25 cellular contexts compared by ENCODE assay signal in the genomic region with DNA sequence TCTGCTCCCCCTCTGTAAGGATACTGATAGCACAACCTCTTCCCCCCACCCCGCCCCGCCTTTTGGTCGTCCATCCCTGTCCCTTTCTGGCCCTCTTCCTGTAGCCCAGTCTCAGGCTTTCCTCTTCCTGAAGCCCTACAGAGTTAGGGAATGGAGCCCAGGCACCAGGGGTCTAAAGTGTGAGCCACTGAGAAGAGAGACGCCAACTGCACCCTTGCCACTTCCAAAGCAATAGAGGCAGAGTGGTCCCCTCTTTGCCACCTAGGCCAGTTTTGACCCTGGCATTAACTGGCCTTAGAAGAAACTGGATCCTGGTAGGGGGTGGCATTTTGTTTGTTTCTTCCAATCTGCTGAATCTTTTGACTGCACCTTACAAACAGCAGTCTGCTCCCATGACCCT. TPM values are rescaled to one million over a fixed set of nuclear protein-coding genes. Genes with fewer than 3 reads are reported as not detected.
DNase-seq lines count a peak whose midpoint lies in the region; ATAC-seq, FAIRE-seq and TF ChIP-seq lines count a peak whose summit lies in the region.
"Had no signal": no experiment of that assay in that cellular context is flagged by ENCODE, and none has a peak within 500 bp of the region (broad histone marks: within the 10 kb centered on the region; RNA-seq: fewer than 3 reads in every experiment).

No MANE protein-coding gene starts in this region.

- H3K27ac Mint-ChIP-seq in activated naive CD4-positive, alpha-beta T cell treated with anti-CD3 and anti-CD28 coated beads, Interleukin-2, amount 50 U/mL, for 24 hours, result peak overlapping the region; percentile 23
- H3K27ac Mint-ChIP-seq in activated naive CD4-positive, alpha-beta T cell treated with anti-CD3 and anti-CD28 coated beads for 36 hours, result no peak overlapping the region
- H3K27ac Mint-ChIP-seq: GM23338 had no signal

- H3K27me3 ChIP-seq in HepG2 (ENCODE audit: control insufficient read depth in 1 of 2, insufficient read depth in 2 of 2, low read length in 2 of 2), result no peaks in the 10 kb centered on the region
- no peaks in the 10 kb centered on the region for H3K27me3 ChIP-seq in sigmoid colon
- no peaks in the 10 kb centered on the region for H3K27me3 ChIP-seq in right atrium auricular region
- H3K27me3 ChIP-seq: dorsolateral prefrontal cortex, tibial nerve had no signal

- TF ChIP-seq EP300 in HepG2 (IDR thresholded peaks at IDR 0.05; ENCODE audit: low read depth in 2 of 2, low read length in 2 of 2) (no peak), HepG2 (CRISPR knock-in tag; IDR thresholded peaks at IDR 0.05; ENCODE audit: borderline replicate concordance) (no peak), sigmoid colon (IDR thresholded peaks at IDR 0.05) (no peak)

- no peak overlapping the region for H2AFZ ChIP-seq in HepG2 (ENCODE audit: low read length)
- H2AFZ ChIP-seq: GM23338 had no signal

- 87% methylated on average over 4 of the region's 4 CpGs for WGBS in HepG2 (ENCODE audit: low lambda C conversion rate)
- WGBS in sigmoid colon, 2 donors, result 75 to 84% methylated on average over 4 of the region's 4 CpGs

- no peaks in the 10 kb centered on the region for H3K27me3 Mint-ChIP-seq in activated naive CD4-positive, alpha-beta T cell treated with anti-CD3 and anti-CD28 coated beads, Interleukin-2, amount 50 U/mL, for 24 hours
- no peaks in the 10 kb centered on the region for H3K27me3 Mint-ChIP-seq in activated naive CD4-positive, alpha-beta T cell treated with anti-CD3 and anti-CD28 coated beads for 36 hours (ENCODE audit: low read depth)
- H3K27me3 Mint-ChIP-seq: stimulated activated naive CD8-positive, alpha-beta T cell treated with anti-CD3 and anti-CD28 coated beads, Interleukin-15, Interleukin-2, amounts not matched to agents 100 ng/mL and 50 ng/mL, for 24 hours had no signal

- intact Hi-C loops in activated naive CD4-positive, alpha-beta T cell treated with anti-CD3 and anti-CD28 coated beads for 36 hours (cut with micrococcal nuclease), result no loop called here
- intact Hi-C loops in HepG2 (cut with micrococcal nuclease; ENCODE audit: unreplicated experiment) (no loop called here), sigmoid colon (cut with DNase I) (no loop called here)

- H3K9me3 ChIP-seq in SK-N-MC (ENCODE audit: low read depth, low read length), result no peaks in the 10 kb centered on the region
- no peaks in the 10 kb centered on the region for H3K9me3 ChIP-seq in HepG2 (ENCODE audit: low read length)
- no peaks in the 10 kb centered on the region for H3K9me3 ChIP-seq in sigmoid colon
- no peaks in the 10 kb centered on the region for H3K9me3 ChIP-seq in right atrium auricular region
- H3K9me3 ChIP-seq: prostate gland, tibial nerve had no signal

- DNase-seq in activated naive CD4-positive, alpha-beta T cell treated with anti-CD3 and anti-CD28 coated beads for 36 hours, result no peak
- no peak for DNase-seq in SK-N-MC (ENCODE audit: low read depth, low spot score)
- no peak for DNase-seq in HepG2 (ENCODE audit: low spot score)
- peak; percentile 46 for DNase-seq in sigmoid colon
- no peak for DNase-seq in right atrium auricular region (ENCODE audit: low spot score)
- DNase-seq in DMS153 (lab: John Stamatoyannopoulos, UW), result no peak
- DNase-seq: amygdala; caudate nucleus; DMS79 treated with DMSO at 0.1 percent for 48 hours; Karpas-422; NCI-H2029; NCI-H345; SIG-M5; small intestine; stimulated activated CD4-positive, alpha-beta T cell treated with anti-CD3 and anti-CD28 coated beads, Interleukin-2, amount 100 ng/mL, for 48 hours had no signal

- H3K4me2 ChIP-seq in HepG2 (ENCODE audit: low read depth, low read length), result no peak overlapping the region
- H3K4me2 ChIP-seq: GM23338 had no signal

- peaks cover 87% of the 10 kb centered on the region for H3K4me1 ChIP-seq in HepG2 (ENCODE audit: insufficient read depth, low read length)
- H3K4me1 ChIP-seq in sigmoid colon, result peaks cover 0 to 8% (median 7%) of the 10 kb centered on the region in 4 donors
- peaks cover 0 to 6% of the 10 kb centered on the region in 2 donors for H3K4me1 ChIP-seq in right atrium auricular region

- FAIRE-seq in HepG2 (lab: Jason Lieb, UNC), result no peak
- FAIRE-seq: keratinocyte, small intestine had no signal

- H4K20me1 ChIP-seq in HepG2 (ENCODE audit: insufficient read depth, low read length), result no peaks in the 10 kb centered on the region

- TSS peak; percentile 17 for BruUV-seq in HepG2 (replicated peaks; lab: Mats Ljungman, UMichigan)

- peaks cover 16% of the 10 kb centered on the region for H3K36me3 Mint-ChIP-seq in activated naive CD4-positive, alpha-beta T cell treated with anti-CD3 and anti-CD28 coated beads, Interleukin-2, amount 50 U/mL, for 24 hours
- H3K36me3 Mint-ChIP-seq in activated naive CD4-positive, alpha-beta T cell treated with anti-CD3 and anti-CD28 coated beads for 36 hours (ENCODE audit: low read depth), result peaks cover 29% of the 10 kb centered on the region

- in situ Hi-C loops in HepG2 (cut with HindIII; ENCODE audit: extremely low pct_ligation_motif_present, low pct_unique_long_range_greater_than_20kb), result no loop called here

- H3K9ac ChIP-seq in SK-N-MC (ENCODE audit: insufficient read length), result no peak overlapping the region
- H3K9ac ChIP-seq in HepG2 (ENCODE audit: insufficient read depth, low read depth, low read length), result no peak overlapping the region

- peaks cover 42% of the 10 kb centered on the region for H3K4me1 Mint-ChIP-seq in activated naive CD4-positive, alpha-beta T cell treated with anti-CD3 and anti-CD28 coated beads, Interleukin-2, amount 50 U/mL, for 24 hours
- peaks cover 13% of the 10 kb centered on the region for H3K4me1 Mint-ChIP-seq in activated naive CD4-positive, alpha-beta T cell treated with anti-CD3 and anti-CD28 coated beads for 36 hours (ENCODE audit: low read depth)
- H3K4me1 Mint-ChIP-seq: GM23338 had no signal

- peaks cover 55% of the 10 kb centered on the region for H3K36me3 ChIP-seq in SK-N-MC (ENCODE audit: insufficient read depth, low read length)
- peaks cover 36 to 47% of the 10 kb centered on the region in 2 experiments for H3K36me3 ChIP-seq in HepG2 (replicated peaks in 1 of 2; ENCODE audit: control insufficient read depth in 1 of 2, insufficient read depth in 2 of 2, low read length in 2 of 2)
- peaks cover 34 to 62% (median 49%) of the 10 kb centered on the region in 4 donors for H3K36me3 ChIP-seq in sigmoid colon
- peaks cover 50% of the 10 kb centered on the region for H3K36me3 ChIP-seq in right atrium auricular region

- no peaks in the 10 kb centered on the region for H3K9me3 Mint-ChIP-seq in activated naive CD4-positive, alpha-beta T cell treated with anti-CD3 and anti-CD28 coated beads, Interleukin-2, amount 50 U/mL, for 24 hours
- no peaks in the 10 kb centered on the region for H3K9me3 Mint-ChIP-seq in activated naive CD4-positive, alpha-beta T cell treated with anti-CD3 and anti-CD28 coated beads for 36 hours
- H3K9me3 Mint-ChIP-seq: CD8-positive, alpha-beta memory T cell; GM23338; stimulated activated naive CD8-positive, alpha-beta T cell treated with anti-CD3 and anti-CD28 coated beads, Interleukin-15, Interleukin-2, amounts not matched to agents 100 ng/mL and 50 ng/mL, for 24 hours had no signal

- no peak for TF ChIP-seq CTCF in HepG2 (CRISPR knock-in tag; IDR thresholded peaks at IDR 0.05)
- TF ChIP-seq CTCF in sigmoid colon (IDR thresholded peaks at IDR 0.05), result no peak
- no peak for TF ChIP-seq CTCF in right atrium auricular region (IDR thresholded peaks at IDR 0.05)

- CTCF ChIA-PET in activated naive CD4-positive, alpha-beta T cell treated with anti-CD3 and anti-CD28 coated beads for 36 hours (lab: Charles Lee), result no interaction called here
- CTCF ChIA-PET in HepG2 (lab: Yijun Ruan, JAX; ENCODE audit: low intra/inter-chr PET ratio, low total read pairs), result no interaction called here

- no peak for ATAC-seq in HepG2
- no peak for ATAC-seq in HG03342 (IDR thresholded peaks at IDR 0.05; ENCODE audit: unreplicated experiment)
- ATAC-seq: GM23338 had no signal

- peaks cover 2% of the 10 kb centered on the region for H3K79me2 ChIP-seq in HepG2 (ENCODE audit: insufficient read depth, low read length)

- POLR2A ChIA-PET in HepG2 (lab: Yijun Ruan, JAX), result interaction anchor here (1.1 to 1.9 kb wide), 2 partner anchors 17 to 47 kb away, joined by 4 to 5 read pairs; a partner anchor contains a TSS

- no peak for TF ChIP-seq POLR2A in HepG2 (IDR thresholded peaks at IDR 0.05; ENCODE audit: insufficient read depth in 1 of 2, low read depth in 2 of 2, low read length in 2 of 2)
- TF ChIP-seq POLR2A in sigmoid colon (IDR thresholded peaks at IDR 0.05), result no peak

- TF ChIP-seq RAD21 in HepG2 (CRISPR knock-in tag; IDR thresholded peaks at IDR 0.05), result no peak

- no peak overlapping the region for H3K4me3 ChIP-seq in SK-N-MC
- H3K4me3 ChIP-seq in HepG2 (replicated peaks in 1 of 3; ENCODE audit: insufficient read depth in 1 of 3, low read depth in 2 of 3, low read length in 3 of 3), result no peak overlapping the region
- H3K4me3 ChIP-seq in sigmoid colon, result no peak overlapping the region
- H3K4me3 ChIP-seq in right atrium auricular region, result no peak overlapping the region
- H3K4me3 ChIP-seq: dorsolateral prefrontal cortex, GM23338, prostate gland, tibial nerve had no signal

- H3K27ac ChIP-seq in SK-N-MC, result 0 out of 2 replicates have a peak overlapping the region, but pooled peaks have one; percentile 46
- peak overlapping the region; percentile 87 for H3K27ac ChIP-seq in HepG2 (ENCODE audit: extremely low read length, insufficient read depth, low read length)
- H3K27ac ChIP-seq in sigmoid colon, result no peak overlapping the region
- no peak overlapping the region for H3K27ac ChIP-seq in right atrium auricular region
- H3K27ac ChIP-seq: epithelial cell of prostate, prostate gland had no signal

- H3K4me3 Mint-ChIP-seq in activated naive CD4-positive, alpha-beta T cell treated with anti-CD3 and anti-CD28 coated beads, Interleukin-2, amount 50 U/mL, for 24 hours, result no peak overlapping the region
- H3K4me3 Mint-ChIP-seq in activated naive CD4-positive, alpha-beta T cell treated with anti-CD3 and anti-CD28 coated beads for 36 hours, result no peak overlapping the region
- H3K4me3 Mint-ChIP-seq: GM23338; stimulated activated naive CD8-positive, alpha-beta T cell treated with anti-CD3 and anti-CD28 coated beads, Interleukin-15, Interleukin-2, amounts not matched to agents 100 ng/mL and 50 ng/mL, for 24 hours had no signal

RNA-seq across cellular contexts. Expression of a gene that starts 9.8 kb away (rescaled TPM):
- total RNA-seq in activated naive CD4-positive, alpha-beta T cell treated with anti-CD3 and anti-CD28 coated beads for 36 hours, result 100 to 1,000 TPM; 293 to 295 TPM
- total RNA-seq in HepG2 (2016; rRNA removed; fragmentation: Illumina TruSeq; extraction: Trizol) (26.3 and 31.3 TPM in 2 replicates), sigmoid colon (10 to 100 TPM; 32.1 to 48.2 (median 38.9) TPM), right atrium auricular region (10 to 100 TPM; 52.7 to 55.9 TPM)
- 26.5 and 26.8 TPM in 2 replicates for total RNA-seq in HepG2 (2016; cell fraction: cytosol; rRNA removed; fragmentation: Illumina TruSeq; extraction: Trizol; ENCODE audit: low read depth)
- 21.7 and 32.4 TPM in 2 replicates for total RNA-seq in HepG2 (2016; cell fraction: insoluble cytoplasmic fraction; rRNA removed; fragmentation: Illumina TruSeq; extraction: Trizol)
- total RNA-seq in HepG2 (2016; cell fraction: membrane; rRNA removed; fragmentation: Illumina TruSeq; extraction: Trizol), result 46.5 and 47.3 TPM in 2 replicates
- 25.3 and 29.3 TPM in 2 replicates for total RNA-seq in HepG2 (2016; cell fraction: nucleus; rRNA removed; fragmentation: Illumina TruSeq; extraction: Trizol)
- polyA plus RNA-seq in HepG2 (2011; rRNA removed) (42.4 and 66.8 TPM in 2 replicates), sigmoid colon (100 to 1,000 TPM in 1 of 3 donors, 10 to 100 TPM in 2; 88.3 to 152 (median 92.0) TPM)
- polyA plus RNA-seq in HepG2 (2011; cell fraction: cytosol; rRNA removed), result 34.8 and 51.8 TPM in 2 replicates
- polyA plus RNA-seq in HepG2 (2011; cell fraction: nucleus; rRNA removed), result 202 and 278 TPM in 2 replicates
- polyA plus RNA-seq in HepG2 (2012), result 39.1 and 39.9 TPM in 2 replicates
- 19.6 and 21.3 TPM in 2 replicates for polyA plus RNA-seq in HepG2 (2016; cell fraction: cytosol; fragmentation: Illumina TruSeq; extraction: Trizol; ENCODE audit: low read depth)
- 24.6 and 30.4 TPM in 2 replicates for polyA plus RNA-seq in HepG2 (2016; cell fraction: insoluble cytoplasmic fraction; fragmentation: Illumina TruSeq; extraction: Trizol; ENCODE audit: low read depth)
- polyA plus RNA-seq in HepG2 (2016; cell fraction: membrane; fragmentation: Illumina TruSeq; extraction: Trizol; ENCODE audit: low read depth), result 34.4 and 41.1 TPM in 2 replicates
- polyA plus RNA-seq in HepG2 (2016; cell fraction: nucleus; fragmentation: Illumina TruSeq; extraction: Trizol; ENCODE audit: insufficient read depth, low read depth), result 65.6 and 70.5 TPM in 2 replicates
- 142 and 187 TPM in 2 replicates for polyA minus RNA-seq in HepG2 (2011; rRNA and poly(A)+ RNA removed; ENCODE audit: low replicate concordance)
- 39.4 and 40.8 TPM in 2 replicates for polyA minus RNA-seq in HepG2 (2011; cell fraction: cytosol; rRNA and poly(A)+ RNA removed)
- 41.1 and 50.2 TPM in 2 replicates for polyA minus RNA-seq in HepG2 (2011; cell fraction: nucleus; rRNA and poly(A)+ RNA removed)

RNA-seq across cellular contexts. Expression of a gene that starts 32.6 kb away (rescaled TPM):
- 10 to 100 TPM; 56.2 to 61.9 TPM for total RNA-seq in activated naive CD4-positive, alpha-beta T cell treated with anti-CD3 and anti-CD28 coated beads for 36 hours
- total RNA-seq in HepG2 (2016; rRNA removed; fragmentation: Illumina TruSeq; extraction: Trizol), result 4.8 and 18.6 TPM in 2 replicates
- total RNA-seq in HepG2 (2016; cell fraction: cytosol; rRNA removed; fragmentation: Illumina TruSeq; extraction: Trizol; ENCODE audit: low read depth), result 27.6 and 29.6 TPM in 2 replicates
- total RNA-seq in HepG2 (2016; cell fraction: insoluble cytoplasmic fraction; rRNA removed; fragmentation: Illumina TruSeq; extraction: Trizol), result 5.9 and 17.7 TPM in 2 replicates
- total RNA-seq in HepG2 (2016; cell fraction: membrane; rRNA removed; fragmentation: Illumina TruSeq; extraction: Trizol), result 13.2 and 14.7 TPM in 2 replicates
- 26.2 and 27.8 TPM in 2 replicates for total RNA-seq in HepG2 (2016; cell fraction: nucleus; rRNA removed; fragmentation: Illumina TruSeq; extraction: Trizol)
- polyA plus RNA-seq in HepG2 (2011; rRNA removed), result 27.3 and 35.5 TPM in 2 replicates
- 14.4 and 20.5 TPM in 2 replicates for polyA plus RNA-seq in HepG2 (2011; cell fraction: cytosol; rRNA removed)
- 139 and 163 TPM in 2 replicates for polyA plus RNA-seq in HepG2 (2011; cell fraction: nucleus; rRNA removed)
- polyA plus RNA-seq in HepG2 (2012), result 9.7 and 17.4 TPM in 2 replicates
- polyA plus RNA-seq in HepG2 (2016; cell fraction: cytosol; fragmentation: Illumina TruSeq; extraction: Trizol; ENCODE audit: low read depth), result 7.4 TPM in 2 replicates
- 5.1 and 7.5 TPM in 2 replicates for polyA plus RNA-seq in HepG2 (2016; cell fraction: insoluble cytoplasmic fraction; fragmentation: Illumina TruSeq; extraction: Trizol; ENCODE audit: low read depth)
- polyA plus RNA-seq in HepG2 (2016; cell fraction: membrane; fragmentation: Illumina TruSeq; extraction: Trizol; ENCODE audit: low read depth), result 10.9 and 11.1 TPM in 2 replicates
- polyA plus RNA-seq in HepG2 (2016; cell fraction: nucleus; fragmentation: Illumina TruSeq; extraction: Trizol; ENCODE audit: insufficient read depth, low read depth), result 77.4 and 86.1 TPM in 2 replicates
- polyA minus RNA-seq in HepG2 (2011; rRNA and poly(A)+ RNA removed; ENCODE audit: low replicate concordance), result 27.0 and 38.7 TPM in 2 replicates
- 4.4 and 7.0 TPM in 2 replicates for polyA minus RNA-seq in HepG2 (2011; cell fraction: cytosol; rRNA and poly(A)+ RNA removed)
- polyA minus RNA-seq in HepG2 (2011; cell fraction: nucleus; rRNA and poly(A)+ RNA removed), result 38.2 and 45.5 TPM in 2 replicates
- total RNA-seq in sigmoid colon, result 10 to 100 TPM; 23.9 to 45.7 (median 24.2) TPM
- 10 to 100 TPM in 2 of 3 donors, 1 to 10 TPM in 1; 9.0 to 42.2 (median 16.8) TPM for polyA plus RNA-seq in sigmoid colon
- total RNA-seq in right atrium auricular region, result 10 to 100 TPM; 14.1 to 14.9 TPM

RNA-seq across cellular contexts. Expression of a gene that starts 46.9 kb away (rescaled TPM):
- 1 to 10 TPM; 4.1 to 5.4 TPM for total RNA-seq in activated naive CD4-positive, alpha-beta T cell treated with anti-CD3 and anti-CD28 coated beads for 36 hours
- total RNA-seq in HepG2 (2016; rRNA removed; fragmentation: Illumina TruSeq; extraction: Trizol) (7.5 and 12.4 TPM in 2 replicates), sigmoid colon (10 to 100 TPM; 20.0 to 37.7 (median 26.6) TPM), right atrium auricular region (10 to 100 TPM; 14.7 to 23.6 TPM)
- total RNA-seq in HepG2 (2016; cell fraction: cytosol; rRNA removed; fragmentation: Illumina TruSeq; extraction: Trizol; ENCODE audit: low read depth), result 2.6 and 4.3 TPM in 2 replicates
- 5.5 and 11.6 TPM in 2 replicates for total RNA-seq in HepG2 (2016; cell fraction: insoluble cytoplasmic fraction; rRNA removed; fragmentation: Illumina TruSeq; extraction: Trizol)
- total RNA-seq in HepG2 (2016; cell fraction: membrane; rRNA removed; fragmentation: Illumina TruSeq; extraction: Trizol), result 5.3 and 7.4 TPM in 2 replicates
- total RNA-seq in HepG2 (2016; cell fraction: nucleus; rRNA removed; fragmentation: Illumina TruSeq; extraction: Trizol), result 13.3 and 15.7 TPM in 2 replicates
- polyA plus RNA-seq in HepG2 (2011; rRNA removed) (18.6 and 18.8 TPM in 2 replicates), sigmoid colon (10 to 100 TPM; 15.6 to 39.0 (median 21.3) TPM)
- polyA plus RNA-seq in HepG2 (2011; cell fraction: cytosol; rRNA removed), result 5.6 and 8.3 TPM in 2 replicates
- 74.8 and 103 TPM in 2 replicates for polyA plus RNA-seq in HepG2 (2011; cell fraction: nucleus; rRNA removed)
- 15.3 and 17.6 TPM in 2 replicates for polyA plus RNA-seq in HepG2 (2012)
- 4.4 and 5.1 TPM in 2 replicates for polyA plus RNA-seq in HepG2 (2016; cell fraction: cytosol; fragmentation: Illumina TruSeq; extraction: Trizol; ENCODE audit: low read depth)
- 8.5 and 13.0 TPM in 2 replicates for polyA plus RNA-seq in HepG2 (2016; cell fraction: insoluble cytoplasmic fraction; fragmentation: Illumina TruSeq; extraction: Trizol; ENCODE audit: low read depth)
- polyA plus RNA-seq in HepG2 (2016; cell fraction: membrane; fragmentation: Illumina TruSeq; extraction: Trizol; ENCODE audit: low read depth), result 7.7 and 10.7 TPM in 2 replicates
- polyA plus RNA-seq in HepG2 (2016; cell fraction: nucleus; fragmentation: Illumina TruSeq; extraction: Trizol; ENCODE audit: insufficient read depth, low read depth), result 31.0 and 36.7 TPM in 2 replicates
- 9.3 and 33.1 TPM in 2 replicates for polyA minus RNA-seq in HepG2 (2011; rRNA and poly(A)+ RNA removed; ENCODE audit: low replicate concordance)
- 5.9 and 7.6 TPM in 2 replicates for polyA minus RNA-seq in HepG2 (2011; cell fraction: cytosol; rRNA and poly(A)+ RNA removed)
- polyA minus RNA-seq in HepG2 (2011; cell fraction: nucleus; rRNA and poly(A)+ RNA removed), result 12.7 and 14.4 TPM in 2 replicates

Comparison
In these comparisons a context has a peak if more than half of its experiments do, and no peak if none do; other contexts are left out.
1. H3K27ac ChIP-seq: peak in SK-N-MC (single experiment) and HepG2 (single experiment); none in sigmoid colon (0 of 4) and right atrium auricular region (0 of 2).